34 cellular contexts compared by ENCODE assay signal in genomic region chr7:99260395-99260794, GRCh38. TPM values are rescaled to one million over a fixed set of nuclear protein-coding genes. Genes with fewer than 3 reads are reported as not detected.
"Had no signal": no experiment of that assay in that cellular context is flagged by ENCODE, and none has a peak within 500 bp of the region (broad histone marks: within the 10 kb centered on the region; RNA-seq: fewer than 3 reads in every experiment).

No MANE protein-coding gene starts in this region.

- H3K27me3 ChIP-seq: ovary, spleen, suprapubic skin, testis, tibial artery, transverse colon, upper lobe of right lung, uterus had no signal

- ATAC-seq: naive thymus-derived CD8-positive, alpha-beta T cell; natural killer cell treated with Interleukin-12 subunit alpha and Interleukin-12 subunit beta and Interleukin-15 and Interleukin-18, amount 100 ng/mL, for 72 hours; psoas muscle; right cardiac atrium; sciatic nerve; stimulated activated memory B cell treated with anti-CD40 and anti-IgM and Interleukin-4, amounts not matched to agents 10 μg/mL and 1 μg/mL and 100 μg/mL, for 72 hours; stimulated activated naive CD8-positive, alpha-beta T cell treated with anti-CD3 and anti-CD28 coated beads, Interleukin-15, amount 100 ng/mL, for 72 hours; stimulated activated naive CD8-positive, alpha-beta T cell treated with anti-CD3 and anti-CD28 coated beads, Interleukin-15, Interleukin-2, amounts not matched to agents 100 U/mL and 50 U/mL, for 24 hours had no signal

- H3K4me2 ChIP-seq: smooth muscle cell had no signal

- H3K9me3 ChIP-seq: ovary, psoas muscle, spleen, suprapubic skin, testis, tibial artery, transverse colon, upper lobe of right lung, uterus had no signal

- H3K79me2 ChIP-seq: parathyroid adenoma had no signal

- DNase-seq: naive thymus-derived CD8-positive, alpha-beta T cell; nephron progenitor cell; occipital lobe; ovary; posterior cingulate gyrus; psoas muscle; right cardiac atrium; spleen; stimulated activated CD4-positive, alpha-beta T cell treated with anti-CD3 and anti-CD28 coated beads, Interleukin-12 subunit alpha, Interleukin-12 subunit beta, amount 100 ng/mL, for 4 hours; stimulated activated CD4-positive, alpha-beta T cell treated with anti-CD3 and anti-CD28 coated beads, Interleukin-1b, Interleukin-23, amount 100 ng/mL, for 48 hours; stimulated activated CD4-positive, alpha-beta T cell treated with anti-CD3 and anti-CD28 coated beads, Interleukin-4, amount 100 ng/mL, for 1 hour; stimulated activated CD4-positive, alpha-beta T cell treated with anti-CD3 and anti-CD28 coated beads, Interleukin-4, amount 100 ng/mL, for 4 hours; stimulated activated CD8-positive, alpha-beta memory T cell treated with anti-CD3 and anti-CD28 coated beads, Interleukin-4, amount 100 ng/mL, for 48 hours; stimulated activated naive CD4-positive, alpha-beta T cell; stimulated activated naive CD8-positive, alpha-beta T cell treated with anti-CD3 and anti-CD28 coated beads, Interleukin-15, amount 100 ng/mL, for 72 hours; stimulated activated naive CD8-positive, alpha-beta T cell treated with anti-CD3 and anti-CD28 coated beads, Interleukin-15, Interleukin-2, amounts not matched to agents 100 U/mL and 50 U/mL, for 24 hours; substantia nigra; testis; tibial artery; transverse colon; upper lobe of right lung; uterus had no signal

- H2AFZ ChIP-seq: parathyroid adenoma had no signal

- H3K4me1 ChIP-seq: parathyroid adenoma, psoas muscle, spleen, suprapubic skin, testis, transverse colon, upper lobe of right lung, uterus had no signal

- H3K9ac ChIP-seq: parathyroid adenoma had no signal

- H3K36me3 ChIP-seq: ovary, spleen, suprapubic skin, tibial artery, transverse colon, upper lobe of right lung, uterus had no signal

- H3K4me3 ChIP-seq: ovary, psoas muscle, skin epidermis, smooth muscle cell, spleen, suprapubic skin, testis, tibial artery, transverse colon, upper lobe of right lung, uterus had no signal

- H3K27ac ChIP-seq: ovary, parathyroid adenoma, psoas muscle, skin epidermis, spleen, suprapubic skin, testis, tibial artery, transverse colon, upper lobe of right lung, uterus had no signal

RNA-seq across cellular contexts. Expression of gene MYH16, which starts 12.2 kb away (rescaled TPM):
- total RNA-seq: naive thymus-derived CD8-positive, alpha-beta T cell; natural killer cell treated with Interleukin-12 subunit alpha and Interleukin-12 subunit beta and Interleukin-15 and Interleukin-18, amount 100 ng/mL, for 72 hours; neural crest cell; occipital lobe; osteoblast; ovary; progenitor cell of endocrine pancreas; psoas muscle; right cardiac atrium; sciatic nerve; smooth muscle cell; spleen; suprapubic skin; transverse colon; upper lobe of right lung; urinary bladder; uterus had no signal
- polyA plus RNA-seq: naive thymus-derived CD8-positive, alpha-beta T cell; ovary; psoas muscle; right cardiac atrium; smooth muscle cell; spleen; urinary bladder had no signal

RNA-seq across cellular contexts. Expression of gene KPNA7, which starts 52.5 kb away (rescaled TPM):
- total RNA-seq: natural killer cell treated with Interleukin-12 subunit alpha and Interleukin-12 subunit beta and Interleukin-15 and Interleukin-18, amount 100 ng/mL, for 72 hours; neural crest cell; occipital lobe; osteoblast; ovary; psoas muscle; renal cortical epithelial cell; right cardiac atrium; sciatic nerve; smooth muscle cell; spleen; suprapubic skin; urinary bladder; uterus had no signal
- polyA plus RNA-seq: naive thymus-derived CD8-positive, alpha-beta T cell; psoas muscle; right cardiac atrium; smooth muscle cell; spleen had no signal
